ENCODE assay signal across 8 cellular contexts in the genomic region with DNA sequence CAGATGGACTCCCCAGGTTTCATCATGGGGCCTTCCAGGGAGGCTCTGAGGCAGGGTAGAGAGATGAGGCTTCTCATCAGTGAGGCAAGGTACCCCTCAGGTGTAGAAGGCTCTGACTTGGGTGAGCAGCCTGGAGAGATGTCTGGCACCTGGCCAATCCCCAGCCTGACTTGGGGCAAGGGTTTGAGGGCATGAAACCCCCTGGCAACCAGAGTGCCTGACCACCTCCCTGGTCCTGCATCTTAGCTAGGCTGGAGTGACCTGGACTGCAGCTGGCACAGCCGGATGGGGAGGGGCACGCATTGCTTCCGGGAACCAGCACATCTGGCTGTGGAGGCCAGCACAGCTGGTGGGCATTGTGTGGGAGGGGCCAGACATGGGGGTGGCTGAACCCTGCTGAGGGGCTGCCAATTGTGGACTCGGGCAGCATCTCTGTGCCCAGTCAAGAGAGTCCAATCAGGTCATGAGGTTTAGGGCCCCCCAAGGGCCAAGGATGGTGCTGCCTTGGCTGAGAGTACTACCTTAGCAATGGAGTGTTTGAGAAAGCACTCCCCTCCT. TPM values are rescaled to one million over a fixed set of nuclear protein-coding genes. Genes with fewer than 3 reads are reported as not detected.
DNase-seq lines count a peak whose midpoint lies in the region; ATAC-seq and TF ChIP-seq lines count a peak whose summit lies in the region.

No MANE protein-coding gene starts in this region.

- POLR2A ChIA-PET in Caco-2 (lab: Charles Lee): no interaction called here

- H3K18ac ChIP-seq in trophoblast cell (ENCODE audit: low read length): no peak overlapping the region

- no peaks in the 10 kb centered on the region; the same call in 1 of the 2 replicates for H3K36me3 ChIP-seq in Caco-2 (ENCODE audit: control insufficient read depth, insufficient read depth, low read length)
- H3K36me3 ChIP-seq in trophoblast cell (ENCODE audit: control insufficient read depth in 1 of 2, insufficient read depth in 2 of 2, low read length in 2 of 2): peaks cover 10 to 15% of the 10 kb centered on the region in 2 experiments

- H4K8ac ChIP-seq in trophoblast cell (ENCODE audit: low read depth, low read length): peak overlapping the region; percentile 91

- H3K9ac ChIP-seq in trophoblast cell (ENCODE audit: low read length): no peak overlapping the region

- H3K79me2 ChIP-seq in trophoblast cell (ENCODE audit: control insufficient read depth, insufficient read depth, low read length, poor library complexity): peaks cover 10% of the 10 kb centered on the region

- no peaks in the 10 kb centered on the region for H3K27me3 Mint-ChIP-seq in Caco-2 (ENCODE audit: insufficient read depth, unreplicated experiment)

- no peaks in the 10 kb centered on the region for H3K4me1 Mint-ChIP-seq in Caco-2 (ENCODE audit: low read depth, unreplicated experiment)

- H2BK120ac ChIP-seq in trophoblast cell (ENCODE audit: insufficient read depth, low read length, poor library complexity): no peak overlapping the region

- H3K9me3 Mint-ChIP-seq in Caco-2 (ENCODE audit: unreplicated experiment): no peaks in the 10 kb centered on the region

- no peak for DNase-seq in Caco-2
- peak; percentile 28 for DNase-seq in RPMI7951 (ENCODE audit: low read depth)
- DNase-seq in foreskin keratinocyte: no peak
- DNase-seq in trophoblast cell: no peak
- DNase-seq in middle frontal gyrus (ENCODE audit: extremely low spot score, low spot score): no peak
- no peak for DNase-seq in ACHN

- H2AK5ac ChIP-seq in trophoblast cell (ENCODE audit: low read length): no peak overlapping the region

- peak overlapping the region; percentile 88 for H3K4me2 ChIP-seq in trophoblast cell (ENCODE audit: low read length)

- no peaks in the 10 kb centered on the region for H3K27me3 ChIP-seq in Caco-2 (replicated peaks; ENCODE audit: control insufficient read depth, insufficient read depth, low read length)
- H3K27me3 ChIP-seq in foreskin keratinocyte: no peaks in the 10 kb centered on the region
- no peaks in the 10 kb centered on the region for H3K27me3 ChIP-seq in trophoblast cell (ENCODE audit: insufficient read depth, low read length)

- no peak overlapping the region for H3K23ac ChIP-seq in trophoblast cell (ENCODE audit: low read length)

- in situ Hi-C loops in ACHN (cut with HindIII; ENCODE audit: low pct_ligation_motif_present, low pct_unique_long_range_greater_than_20kb, low sequenced_read_pairs): no loop called here

- peak overlapping the region; percentile 45 for H3K4me3 Mint-ChIP-seq in Caco-2 (ENCODE audit: unreplicated experiment)

- no peak overlapping the region for H3K14ac ChIP-seq in trophoblast cell (ENCODE audit: low read length)

- intact Hi-C loops in Caco-2 (cut with micrococcal nuclease; ENCODE audit: unreplicated experiment): no loop called here

- no peak overlapping the region for H3K4ac ChIP-seq in trophoblast cell (ENCODE audit: low read depth, low read length)

- H3K9me3 ChIP-seq in Caco-2 (no peaks in the 10 kb centered on the region), trophoblast cell (ENCODE audit: insufficient read depth, low read depth, low read length) (no peaks in the 10 kb centered on the region)

- ATAC-seq in foreskin keratinocyte (no peak), GM21367 (IDR thresholded peaks at IDR 0.05; ENCODE audit: unreplicated experiment) (no peak), HG02642 (IDR thresholded peaks at IDR 0.05; ENCODE audit: poor library complexity, unreplicated experiment) (no peak)

- peaks cover 24% of the 10 kb centered on the region for H3K36me3 Mint-ChIP-seq in Caco-2 (ENCODE audit: insufficient read depth, unreplicated experiment)

- no peak overlapping the region for H2BK5ac ChIP-seq in trophoblast cell (ENCODE audit: low read depth, low read length, poor library complexity)

- CTCF ChIA-PET in Caco-2 (lab: Charles Lee): no interaction called here

- H3K4me3 ChIP-seq in Caco-2 (ENCODE audit: low read depth, low read length): no peak overlapping the region; the same call in 1 of the 2 replicates
- peak overlapping the region; percentile 77 for H3K4me3 ChIP-seq in trophoblast cell (ENCODE audit: low read depth, low read length)

- BruUV-seq in Caco-2 (replicated peaks; lab: Mats Ljungman, UMichigan): no TSS peak

- H3K79me1 ChIP-seq in trophoblast cell (ENCODE audit: low read length): peaks cover 20% of the 10 kb centered on the region

- no peak overlapping the region for H3K27ac Mint-ChIP-seq in Caco-2 (ENCODE audit: unreplicated experiment)

- no peak overlapping the region for H4K12ac ChIP-seq in trophoblast cell (ENCODE audit: low read depth, low read length)

- H4K91ac ChIP-seq in trophoblast cell (ENCODE audit: low read depth, low read length): peak overlapping the region; percentile 94

- H3K27ac ChIP-seq in foreskin keratinocyte: peak overlapping the region; percentile 71
- no peak overlapping the region for H3K27ac ChIP-seq in trophoblast cell (ENCODE audit: low read depth, low read length)

- no peak overlapping the region for H2AFZ ChIP-seq in trophoblast cell (ENCODE audit: insufficient read depth, low read length, poor library complexity)

- TF ChIP-seq CTCF in Caco-2 (IDR thresholded peaks at IDR 0.05; ENCODE audit: insufficient read depth in 1 of 2, low read depth in 1 of 2, low read length in 1 of 2, severe bottlenecking in 1 of 2, unreplicated experiment in 1 of 2) (no peak), foreskin keratinocyte (conservative IDR thresholded peaks at IDR 0.05) (no peak)

- peaks cover 19% of the 10 kb centered on the region for H3K4me1 ChIP-seq in Caco-2
- H3K4me1 ChIP-seq in foreskin keratinocyte: peaks cover 11% of the 10 kb centered on the region
- H3K4me1 ChIP-seq in trophoblast cell (ENCODE audit: control insufficient read depth in 1 of 2, insufficient read depth in 2 of 2, low read length in 2 of 2): peaks cover 28 to 35% of the 10 kb centered on the region in 2 experiments

- no CpG with 5 or more reads among the region's 4 CpGs for WGBS in trophoblast cell (ENCODE audit: extremely low coverage, insufficient coverage, insufficient read length)

- no peak overlapping the region for H2BK12ac ChIP-seq in trophoblast cell (ENCODE audit: low read length)

RNA-seq across cellular contexts. Expression of a gene that starts 1.9 kb away (rescaled TPM):
- 4.8 and 5.2 TPM in 2 replicates for total RNA-seq in Caco-2 (2022)
- 8.8 and 13.5 TPM in 2 replicates for total RNA-seq in RPMI7951 (2014; rRNA removed; shearing (Covaris generic))
- 7.7 and 8.7 TPM in 2 replicates for total RNA-seq in foreskin keratinocyte
- polyA plus RNA-seq in foreskin keratinocyte: 5.3 and 6.1 TPM in 2 replicates
- 3.2 and 3.4 TPM in 2 replicates for polyA plus RNA-seq in trophoblast cell (2013)

RNA-seq across cellular contexts. Expression of a gene that starts 29.9 kb away (rescaled TPM):
- total RNA-seq in Caco-2 (2022) (not detected in 2 replicates), foreskin keratinocyte (not detected in 2 replicates)
- not detected in 2 replicates for total RNA-seq in RPMI7951 (2014; rRNA removed; shearing (Covaris generic))
- not detected in 2 replicates for polyA plus RNA-seq in foreskin keratinocyte
- polyA plus RNA-seq in trophoblast cell (2013): not detected in 2 replicates

RNA-seq across cellular contexts. Expression of a gene that starts 47.2 kb away (rescaled TPM):
- not detected in 2 replicates for total RNA-seq in Caco-2 (2022)
- not detected in 2 replicates for total RNA-seq in RPMI7951 (2014; rRNA removed; shearing (Covaris generic))
- total RNA-seq in foreskin keratinocyte: not detected in 2 replicates
- polyA plus RNA-seq in foreskin keratinocyte: not detected in 2 replicates
- 0.43 and 0.63 TPM in 2 replicates for polyA plus RNA-seq in trophoblast cell (2013)

RNA-seq across cellular contexts. Expression of a gene that starts 54.9 kb away (rescaled TPM):
- total RNA-seq in Caco-2 (2022) (66.6 and 67.9 TPM in 2 replicates), foreskin keratinocyte (24.7 and 26.9 TPM in 2 replicates)
- total RNA-seq in RPMI7951 (2014; rRNA removed; shearing (Covaris generic)): 21.5 and 28.0 TPM in 2 replicates
- 3.3 and 3.5 TPM in 2 replicates for polyA plus RNA-seq in foreskin keratinocyte
- polyA plus RNA-seq in trophoblast cell (2013): 35.3 and 36.7 TPM in 2 replicates
